Comparison of ENCODE assay signal across 18 cellular contexts in genomic region chr12:12731785-12732184, GRCh38. TPM values are rescaled to one million over a fixed set of nuclear protein-coding genes. Genes with fewer than 3 reads are reported as not detected.
"Had no signal": no experiment of that assay in that cellular context is flagged by ENCODE, and none has a peak within 500 bp of the region (broad histone marks: within the 10 kb centered on the region; RNA-seq: fewer than 3 reads in every experiment).

No MANE protein-coding gene starts in this region.

- H3K4me3 ChIP-seq: body of pancreas, esophagus squamous epithelium, right lobe of liver, smooth muscle cell, tibial nerve had no signal

- DNase-seq: activated B cell treated with CpG ODN at 0.5 μM for 24 hours; activated CD4-positive, alpha-beta T cell treated with anti-CD3 and anti-CD28 coated beads for 48 hours; activated naive CD4-positive, alpha-beta T cell treated with anti-CD3 and anti-CD28 coated beads for 36 hours; amygdala; body of pancreas; caudate nucleus; esophagus squamous epithelium; foreskin fibroblast; hypothalamus; left ventricle myocardium superior; mesendoderm; right lobe of liver; stimulated activated CD4-positive, alpha-beta T cell treated with anti-CD3 and anti-CD28 coated beads, Interleukin-4, amount 100 ng/mL, for 4 hours; stimulated activated CD8-positive, alpha-beta memory T cell treated with anti-CD3 and anti-CD28 coated beads, Interleukin-4, amount 100 ng/mL, for 48 hours; stimulated activated naive CD4-positive, alpha-beta T cell treated with Interleukin-2 at 50 U/mL for 16 hours; substantia nigra had no signal

- H3K36me3 ChIP-seq: esophagus squamous epithelium, right lobe of liver had no signal

- H3K27ac ChIP-seq: body of pancreas, esophagus squamous epithelium, right lobe of liver, tibial nerve had no signal

- H3K4me3 Mint-ChIP-seq: activated B cell treated with CpG ODN at 0.5 μM for 24 hours; activated naive CD4-positive, alpha-beta T cell treated with anti-CD3 and anti-CD28 coated beads for 36 hours had no signal

- H3K27me3 Mint-ChIP-seq: activated B cell treated with CpG ODN at 0.5 μM for 24 hours had no signal

- H3K27ac Mint-ChIP-seq: activated B cell treated with CpG ODN at 0.5 μM for 24 hours; activated naive CD4-positive, alpha-beta T cell treated with anti-CD3 and anti-CD28 coated beads for 36 hours had no signal

- H3K27me3 ChIP-seq: body of pancreas, esophagus squamous epithelium, right lobe of liver, tibial nerve had no signal

- H3K9me3 Mint-ChIP-seq: activated B cell treated with CpG ODN at 0.5 μM for 24 hours; activated naive CD4-positive, alpha-beta T cell treated with anti-CD3 and anti-CD28 coated beads for 36 hours had no signal

- ATAC-seq: body of pancreas, left ventricle myocardium superior, right lobe of liver had no signal

- H3K4me2 ChIP-seq: smooth muscle cell had no signal

- H3K9me3 ChIP-seq: body of pancreas, esophagus squamous epithelium, right lobe of liver, tibial nerve had no signal

RNA-seq across cellular contexts. Expression of gene GPR19, which starts 35.8 kb away (rescaled TPM):
- total RNA-seq: activated B cell treated with CpG ODN at 0.5 μM for 24 hours, body of pancreas, left ventricle myocardium superior had no signal
